In genomic region chr6:162234631-162235030, GRCh38 we compare ENCODE assay signal across 15 cellular contexts.
"Had no signal": no experiment of that assay in that cellular context is flagged by ENCODE, and none has a peak within 500 bp of the region (broad histone marks: within the 10 kb centered on the region; RNA-seq: fewer than 3 reads in every experiment).

No MANE protein-coding gene starts in this region.

- H3K9me3 ChIP-seq: lower lobe of right lung, suprapubic skin, thyroid gland had no signal

- H3K4me3 ChIP-seq: lower lobe of right lung, smooth muscle cell, suprapubic skin, thyroid gland had no signal

- H3K79me2 ChIP-seq: parathyroid adenoma had no signal

- DNase-seq: cortex of kidney; dorsolateral prefrontal cortex; effector CD8-positive, alpha-beta T cell; foreskin melanocyte; kidney; left colon; lower lobe of right lung; mesenchymal stem cell; naive B cell; stimulated activated CD4-positive, alpha-beta T cell treated with anti-CD3 and anti-CD28 coated beads, Interleukin-2, amount 100 ng/mL, for 48 hours; stimulated activated naive CD8-positive, alpha-beta T cell treated with anti-CD3 and anti-CD28 coated beads, Interleukin-15, Interleukin-2, amounts not matched to agents 100 U/mL and 50 U/mL, for 24 hours; thyroid gland had no signal

- ATAC-seq: left colon; lower lobe of right lung; stimulated activated naive CD8-positive, alpha-beta T cell treated with anti-CD3 and anti-CD28 coated beads, Interleukin-15, Interleukin-2, amounts not matched to agents 100 U/mL and 50 U/mL, for 24 hours had no signal

- H3K4me1 ChIP-seq: lower lobe of right lung, parathyroid adenoma had no signal

- H3K27ac ChIP-seq: dorsolateral prefrontal cortex, lower lobe of right lung, parathyroid adenoma, suprapubic skin, thyroid gland had no signal

- H3K36me3 ChIP-seq: lower lobe of right lung, suprapubic skin, thyroid gland had no signal

- H2AFZ ChIP-seq: parathyroid adenoma had no signal

- H3K27me3 ChIP-seq: dorsolateral prefrontal cortex, suprapubic skin, thyroid gland had no signal

- H3K4me2 ChIP-seq: smooth muscle cell had no signal
